ENCODE assay signal across 21 cellular contexts in genomic region chr13:113018676-113019465, GRCh38. TPM values are rescaled to one million over a fixed set of nuclear protein-coding genes. Genes with fewer than 3 reads are reported as not detected.
DNase-seq lines count a peak whose midpoint lies in the region; ATAC-seq and TF ChIP-seq lines count a peak whose summit lies in the region.
"Had no signal": no experiment of that assay in that cellular context is flagged by ENCODE, and none has a peak within 500 bp of the region (broad histone marks: within the 10 kb centered on the region; RNA-seq: fewer than 3 reads in every experiment).

No MANE protein-coding gene starts in this region.

- H3K9ac ChIP-seq in MM.1S (ENCODE audit: low read length): no peak overlapping the region

- no peaks in the 10 kb centered on the region for H3K9me2 ChIP-seq in MM.1S (replicated peaks; ENCODE audit: insufficient read depth, low read length)

- peaks cover 9% of the 10 kb centered on the region; the same call in 1 of the 2 replicates for H3K4me1 ChIP-seq in MM.1S (ENCODE audit: low read length)
- no peaks in the 10 kb centered on the region for H3K4me1 ChIP-seq in upper lobe of right lung
- H3K4me1 ChIP-seq in esophagus squamous epithelium: peaks cover 11 to 65% (median 36%) of the 10 kb centered on the region in 3 donors
- H3K4me1 ChIP-seq: A549 had no signal

- H4K20me1 ChIP-seq in MM.1S (ENCODE audit: insufficient read depth, low read length): no peaks in the 10 kb centered on the region

- H3K27ac ChIP-seq in MM.1S (ENCODE audit: low read length) (no peak overlapping the region), cingulate gyrus (ENCODE audit: low read depth, low read length) (peak overlapping the region; percentile 60), substantia nigra (ENCODE audit: low read depth, low read length, poor library complexity, severe bottlenecking) (peak overlapping the region; percentile 54), upper lobe of right lung (no peak overlapping the region), esophagus squamous epithelium (peak overlapping the region in 2 of 4 donors; percentile 51 to 68)
- H3K27ac ChIP-seq: 22Rv1, A549, C4-2B, HL-60 had no signal

- WGBS in esophagus squamous epithelium, 2 donors: 72 to 77% methylated on average over 18 to 19 of the region's 33 CpGs

- peaks cover 95% of the 10 kb centered on the region for H3K27me3 ChIP-seq in MM.1S (replicated peaks; ENCODE audit: insufficient read depth, low read length)
- H3K27me3 ChIP-seq in upper lobe of right lung: no peaks in the 10 kb centered on the region
- no peaks in the 10 kb centered on the region for H3K27me3 ChIP-seq in esophagus squamous epithelium

- H3K4me3 ChIP-seq in MM.1S (ENCODE audit: low read length) (no peak overlapping the region), upper lobe of right lung (no peak overlapping the region), esophagus squamous epithelium (no peak overlapping the region)
- H3K4me3 ChIP-seq: A549, GM23338 had no signal

- ATAC-seq in upper lobe of right lung: no peak
- ATAC-seq: A549, GM23338, HCT116 had no signal

- no peaks in the 10 kb centered on the region for H3K79me2 ChIP-seq in MM.1S (ENCODE audit: low read length)

- TF ChIP-seq CTCF in MM.1S (IDR thresholded peaks at IDR 0.05; ENCODE audit: low read length): no peak
- no peak for TF ChIP-seq CTCF in upper lobe of right lung (IDR thresholded peaks at IDR 0.05)
- no peak for TF ChIP-seq CTCF in esophagus squamous epithelium (IDR thresholded peaks at IDR 0.05)

- H3K9me3 ChIP-seq in MM.1S (replicated peaks; ENCODE audit: insufficient read depth, low read length): no peaks in the 10 kb centered on the region
- H3K9me3 ChIP-seq in upper lobe of right lung: no peaks in the 10 kb centered on the region
- H3K9me3 ChIP-seq in esophagus squamous epithelium: no peaks in the 10 kb centered on the region
- H3K9me3 ChIP-seq: A549, Caco-2 had no signal

- H2AFZ ChIP-seq in MM.1S (ENCODE audit: low read length): no peak overlapping the region
- H2AFZ ChIP-seq: GM23338 had no signal

- peak overlapping the region; percentile 30; the same call in 1 of the 2 replicates for H3K4me2 ChIP-seq in MM.1S (ENCODE audit: low read depth, low read length)
- H3K4me2 ChIP-seq: A549, GM23338 had no signal

- DNase-seq in MM.1S: no peak
- DNase-seq in medulla oblongata (ENCODE audit: extremely low spot score): peak; percentile 54
- peak in 1 of 49 donors; percentile 25 for DNase-seq in substantia nigra (lab: John Stamatoyannopoulos, UW)
- DNase-seq in H4 (ENCODE audit: low spot score): no peak
- DNase-seq in upper lobe of right lung: no peak
- no peak for DNase-seq in esophagus squamous epithelium (lab: John Stamatoyannopoulos, UW)
- DNase-seq: AML-193; Caco-2; CD4-positive, alpha-beta T cell; DMS153; DMS79; GDM1; H7; HFFc6 had no signal

- no peak for TF ChIP-seq POLR2A in esophagus squamous epithelium (IDR thresholded peaks at IDR 0.05)

- intact Hi-C loops in upper lobe of right lung (cut with DNase I) (no loop called here), esophagus squamous epithelium (cut with DNase I) (no loop called here)

- H3K36me3 ChIP-seq in MM.1S (replicated peaks; ENCODE audit: insufficient read depth, low read length): no peaks in the 10 kb centered on the region
- no peaks in the 10 kb centered on the region for H3K36me3 ChIP-seq in upper lobe of right lung
- no peaks in the 10 kb centered on the region for H3K36me3 ChIP-seq in esophagus squamous epithelium

- no peaks in the 10 kb centered on the region for H3F3A ChIP-seq in MM.1S (ENCODE audit: insufficient read depth, low read length)

RNA-seq across cellular contexts. Expression of gene MCF2L, which starts 49.9 kb away (rescaled TPM):
- total RNA-seq in H4 (2014; rRNA removed; shearing (Covaris generic)): 4.5 and 13.1 TPM in 2 replicates
- 69.7 TPM for total RNA-seq in upper lobe of right lung
- total RNA-seq in esophagus squamous epithelium: 10 to 100 TPM; 10.2 to 25.4 (median 16.9) TPM
- total RNA-seq: HFFc6 had no signal

Comparison
In these comparisons a context has a peak if more than half of its experiments do, and no peak if none do; other contexts are left out.
1. H3K27ac ChIP-seq: peak in cingulate gyrus (single experiment) and substantia nigra (single experiment); none in MM.1S (single experiment) and upper lobe of right lung (single experiment).